In the genomic region with DNA sequence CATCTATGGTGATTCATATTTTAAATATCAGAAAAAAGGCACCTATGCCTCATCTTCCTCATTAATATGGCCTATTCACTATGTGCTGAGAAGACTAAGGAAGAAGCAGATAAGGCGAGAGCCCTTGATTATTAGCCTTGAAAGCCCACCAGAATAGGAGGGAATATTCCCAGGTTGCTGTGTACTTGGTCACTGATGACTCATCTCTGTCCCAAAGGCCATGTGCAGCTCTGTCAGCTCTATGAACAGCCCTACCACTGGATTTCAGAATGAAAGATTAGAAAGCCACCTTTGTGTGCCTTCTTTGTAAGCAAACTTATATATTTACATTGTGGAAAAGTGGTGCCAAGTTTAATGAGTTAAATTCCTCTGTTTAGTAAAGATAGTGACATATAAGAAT, we compare ENCODE assay signal across 12 cellular contexts.
DNase-seq lines count a peak whose midpoint lies in the region; ATAC-seq and TF ChIP-seq lines count a peak whose summit lies in the region.
"Had no signal": no experiment of that assay in that cellular context is flagged by ENCODE, and none has a peak within 500 bp of the region (broad histone marks: within the 10 kb centered on the region; RNA-seq: fewer than 3 reads in every experiment).

No MANE protein-coding gene starts in this region.

- H3K4me1 Mint-ChIP-seq in activated naive CD4-positive, alpha-beta T cell treated with anti-CD3 and anti-CD28 coated beads for 36 hours (ENCODE audit: low read depth), result peaks cover 33% of the 10 kb centered on the region
- peaks cover 35% of the 10 kb centered on the region for H3K4me1 Mint-ChIP-seq in activated T-cell treated with anti-CD3 and anti-CD28 coated beads, Interleukin-2, amount 50 U/mL, for 4 hours (ENCODE audit: low read depth)

- H4K20me1 ChIP-seq in KMS-11 (ENCODE audit: insufficient read depth), result no peaks in the 10 kb centered on the region
- no peaks in the 10 kb centered on the region for H4K20me1 ChIP-seq in hepatocyte (ENCODE audit: insufficient read depth, poor library complexity, severe bottlenecking)

- no peaks in the 10 kb centered on the region for H3K9me2 ChIP-seq in hepatocyte (replicated peaks; ENCODE audit: insufficient read depth)

- no peak overlapping the region for H3K27ac Mint-ChIP-seq in activated naive CD4-positive, alpha-beta T cell treated with anti-CD3 and anti-CD28 coated beads for 36 hours

- H3K4me3 ChIP-seq in KMS-11 (IDR thresholded peaks at IDR 0.05; ENCODE audit: insufficient read depth, low read depth, low read length) (no peak overlapping the region), hepatocyte (no peak overlapping the region)

- H3K27me3 Mint-ChIP-seq in activated naive CD4-positive, alpha-beta T cell treated with anti-CD3 and anti-CD28 coated beads for 36 hours (ENCODE audit: low read depth), result no peaks in the 10 kb centered on the region
- no peaks in the 10 kb centered on the region for H3K27me3 Mint-ChIP-seq in activated T-cell treated with anti-CD3 and anti-CD28 coated beads, Interleukin-2, amount 50 U/mL, for 4 hours (ENCODE audit: low read depth)

- peaks cover 1% of the 10 kb centered on the region for H3K36me3 Mint-ChIP-seq in activated naive CD4-positive, alpha-beta T cell treated with anti-CD3 and anti-CD28 coated beads for 36 hours (ENCODE audit: low read depth)
- H3K36me3 Mint-ChIP-seq in activated T-cell treated with anti-CD3 and anti-CD28 coated beads, Interleukin-2, amount 50 U/mL, for 4 hours (ENCODE audit: insufficient read depth), result peaks cover 2% of the 10 kb centered on the region

- CTCF ChIA-PET in activated naive CD4-positive, alpha-beta T cell treated with anti-CD3 and anti-CD28 coated beads for 36 hours (lab: Charles Lee), result interaction anchor here (0.6 to 1.9 kb wide), 5 partner anchors 11 to 178 kb away, joined by 3 to 7 read pairs (median 3); no protein-coding TSS in a partner anchor

- H2AFZ ChIP-seq in KMS-11 (ENCODE audit: low read depth), result no peak overlapping the region
- H2AFZ ChIP-seq in hepatocyte, result no peak overlapping the region

- DNase-seq in EH (ENCODE audit: low read depth) (peak; percentile 33), hepatocyte (ENCODE audit: low spot score) (peak; percentile 40), dedifferentiated amniotic fluid mesenchymal stem cell (ENCODE audit: extremely low spot score) (no peak)
- no peak for DNase-seq in activated naive CD4-positive, alpha-beta T cell treated with anti-CD3 and anti-CD28 coated beads for 36 hours
- no peak for DNase-seq in activated T-cell treated with anti-CD3 and anti-CD28 coated beads, Interleukin-2, amount 50 U/mL, for 4 hours
- DNase-seq in activated effector memory CD4-positive, alpha-beta T cell treated with Interleukin-2 at 50 U/mL for 16 hours, result no peak
- DNase-seq: cerebellar nuclear complex; H7; NCI-H1694; NK-92 treated with Interleukin-12 subunit alpha and Interleukin-12 subunit beta, amount 100 ng/mL, for 24 hours had no signal

- H3K4me2 ChIP-seq in KMS-11 (peak overlapping the region; percentile 34; the same call in 1 of the 2 replicates), hepatocyte (no peak overlapping the region)

- WGBS in hepatocyte (ENCODE audit: low lambda C conversion rate, missing lambda C conversion rate), result 55% methylated on average over 1 of the region's 1 CpG

- H3K36me3 ChIP-seq in KMS-11 (ENCODE audit: insufficient read depth) (no peaks in the 10 kb centered on the region), hepatocyte (replicated peaks; ENCODE audit: insufficient read depth, low read depth) (no peaks in the 10 kb centered on the region)

- H3K9me3 Mint-ChIP-seq in activated naive CD4-positive, alpha-beta T cell treated with anti-CD3 and anti-CD28 coated beads for 36 hours, result no peaks in the 10 kb centered on the region
- no peaks in the 10 kb centered on the region for H3K9me3 Mint-ChIP-seq in activated T-cell treated with anti-CD3 and anti-CD28 coated beads, Interleukin-2, amount 50 U/mL, for 4 hours

- no peaks in the 10 kb centered on the region for H3K79me2 ChIP-seq in KMS-11 (ENCODE audit: insufficient read depth, low read depth)
- no peaks in the 10 kb centered on the region for H3K79me2 ChIP-seq in hepatocyte

- no peak overlapping the region for H3K9ac ChIP-seq in KMS-11

- intact Hi-C loops in activated naive CD4-positive, alpha-beta T cell treated with anti-CD3 and anti-CD28 coated beads for 36 hours (cut with micrococcal nuclease), result no loop called here

- TF ChIP-seq CTCF in KMS-11 (conservative IDR thresholded peaks at IDR 0.05; ENCODE audit: low read depth, low read length) (no peak), hepatocyte (IDR thresholded peaks at IDR 0.05; ENCODE audit: poor library complexity) (no peak)

- H3K4me1 ChIP-seq in KMS-11 (ENCODE audit: low read depth, poor library complexity, severe bottlenecking), result peaks cover 55% of the 10 kb centered on the region
- no peaks in the 10 kb centered on the region for H3K4me1 ChIP-seq in hepatocyte (ENCODE audit: insufficient read depth)

- no peaks in the 10 kb centered on the region for H3K9me3 ChIP-seq in hepatocyte (ENCODE audit: low read depth)

- peak; percentile 27 for ATAC-seq in GM21529 (IDR thresholded peaks at IDR 0.05; ENCODE audit: unreplicated experiment)
- ATAC-seq in activated T-cell treated with anti-CD3 and anti-CD28 coated beads, Interleukin-2, amount 50 U/mL, for 4 hours, result no peak

- H3K27ac ChIP-seq in KMS-11 (no peak overlapping the region), hepatocyte (no peak overlapping the region)

- no peak overlapping the region for H3K4me3 Mint-ChIP-seq in activated naive CD4-positive, alpha-beta T cell treated with anti-CD3 and anti-CD28 coated beads for 36 hours
- no peak overlapping the region for H3K4me3 Mint-ChIP-seq in activated T-cell treated with anti-CD3 and anti-CD28 coated beads, Interleukin-2, amount 50 U/mL, for 4 hours

- no peaks in the 10 kb centered on the region for H3K27me3 ChIP-seq in KMS-11 (ENCODE audit: insufficient read depth, low read depth)
- H3K27me3 ChIP-seq in hepatocyte, result no peaks in the 10 kb centered on the region

Comparison
In these comparisons a context has a peak if more than half of its experiments do, and no peak if none do; other contexts are left out.
1. DNase-seq: peak in EH (single experiment) and hepatocyte (single experiment); none in activated naive CD4-positive, alpha-beta T cell treated with anti-CD3 and anti-CD28 coated beads for 36 hours (single experiment), activated T-cell treated with anti-CD3 and anti-CD28 coated beads, Interleukin-2, amount 50 U/mL, for 4 hours (single experiment), dedifferentiated amniotic fluid mesenchymal stem cell (single experiment) and activated effector memory CD4-positive, alpha-beta T cell treated with Interleukin-2 at 50 U/mL for 16 hours (single experiment).